ENCODE assay signal across 17 cellular contexts in genomic region chr2:164009801-164010337, GRCh38.
DNase-seq lines count a peak whose midpoint lies in the region; ATAC-seq and TF ChIP-seq lines count a peak whose summit lies in the region.
"Had no signal": no experiment of that assay in that cellular context is flagged by ENCODE, and none has a peak within 500 bp of the region (broad histone marks: within the 10 kb centered on the region; RNA-seq: fewer than 3 reads in every experiment).

No MANE protein-coding gene starts in this region.

- H3K27me3 ChIP-seq in neural progenitor cell = no peaks in the 10 kb centered on the region
- H3K27me3 ChIP-seq: BE2C, foreskin keratinocyte had no signal

- H3K9me3 ChIP-seq in neural progenitor cell (ENCODE audit: low read depth) = no peaks in the 10 kb centered on the region
- H3K9me3 ChIP-seq: BE2C had no signal

- no peaks in the 10 kb centered on the region for H3K36me3 Mint-ChIP-seq in neural progenitor cell

- H3K4me2 ChIP-seq in neural progenitor cell = no peak overlapping the region

- H3K27me3 Mint-ChIP-seq in neural progenitor cell (ENCODE audit: insufficient read depth, low read depth) = peaks cover 2% of the 10 kb centered on the region
- H3K27me3 Mint-ChIP-seq: activated B cell treated with CpG ODN at 0.5 μM for 24 hours; effector memory CD8-positive, alpha-beta T cell had no signal

- H4K20me1 ChIP-seq in neural progenitor cell (ENCODE audit: low read depth) = no peaks in the 10 kb centered on the region

- DNase-seq in DMS79 (lab: John Stamatoyannopoulos, UW) (peak; percentile 27), NCI-H2081 (lab: John Stamatoyannopoulos, UW) (peak; percentile 53 to 83), astrocyte of the hippocampus (ENCODE audit: low read depth, low spot score) (peak; percentile 64), neural progenitor cell (ENCODE audit: low spot score) (no peak), COLO668 (lab: John Stamatoyannopoulos, UW; ENCODE audit: unreplicated experiment) (no peak), cerebellum (ENCODE audit: low spot score) (no peak)
- DNase-seq: activated B cell treated with CpG ODN at 0.5 μM for 24 hours; activated naive CD4-positive, alpha-beta T cell treated with Interleukin-2 at 50 U/mL for 16 hours; BE2C; effector memory CD8-positive, alpha-beta T cell; EL; foreskin keratinocyte; mammary epithelial cell; NCI-H226 had no signal

- no peak overlapping the region for H3K4me3 Mint-ChIP-seq in neural progenitor cell
- H3K4me3 Mint-ChIP-seq: activated B cell treated with CpG ODN at 0.5 μM for 24 hours; effector memory CD8-positive, alpha-beta T cell had no signal

- H3K4me3 ChIP-seq in neural progenitor cell = no peak overlapping the region
- H3K4me3 ChIP-seq: GM12878 had no signal

- no peak overlapping the region for H3K9ac ChIP-seq in neural progenitor cell

- H3K27ac ChIP-seq in neural progenitor cell = no peak overlapping the region
- H3K27ac ChIP-seq: foreskin keratinocyte had no signal

- no peaks in the 10 kb centered on the region for H3K79me2 ChIP-seq in neural progenitor cell (ENCODE audit: low read depth)

- no peaks in the 10 kb centered on the region for H3K9me3 Mint-ChIP-seq in neural progenitor cell
- H3K9me3 Mint-ChIP-seq: activated B cell treated with CpG ODN at 0.5 μM for 24 hours; effector memory CD8-positive, alpha-beta T cell had no signal

- H3K27ac Mint-ChIP-seq in neural progenitor cell = no peak overlapping the region
- H3K27ac Mint-ChIP-seq: activated B cell treated with CpG ODN at 0.5 μM for 24 hours; effector memory CD8-positive, alpha-beta T cell had no signal

- H3F3A ChIP-seq in neural progenitor cell (ENCODE audit: low read depth) = peaks cover 8% of the 10 kb centered on the region

- H3K36me3 ChIP-seq in neural progenitor cell = no peaks in the 10 kb centered on the region
- H3K36me3 ChIP-seq: BE2C had no signal

- ATAC-seq in GM21737 (IDR thresholded peaks at IDR 0.05; ENCODE audit: unreplicated experiment) (no peak), HG02970 (IDR thresholded peaks at IDR 0.05; ENCODE audit: low FRiP score, unreplicated experiment) (no peak)
- ATAC-seq: effector memory CD8-positive, alpha-beta T cell; foreskin keratinocyte; GM12878 had no signal

- TF ChIP-seq CTCF in neural progenitor cell (IDR thresholded peaks at IDR 0.05) = no peak

- peaks cover 23% of the 10 kb centered on the region for H3K4me1 ChIP-seq in neural progenitor cell
- H3K4me1 ChIP-seq: BE2C, foreskin keratinocyte had no signal

- peaks cover 20% of the 10 kb centered on the region for H3K4me1 Mint-ChIP-seq in neural progenitor cell
- H3K4me1 Mint-ChIP-seq: activated B cell treated with CpG ODN at 0.5 μM for 24 hours had no signal

- H2AFZ ChIP-seq in neural progenitor cell (replicated peaks) = peak overlapping the region; percentile 4

Comparison
In these comparisons a context has a peak if more than half of its experiments do, and no peak if none do; other contexts are left out.
1. DNase-seq: peak in DMS79 (single experiment), NCI-H2081 (2 of 2) and astrocyte of the hippocampus (single experiment); none in neural progenitor cell (single experiment), COLO668 (single experiment) and cerebellum (single experiment).